8 cellular contexts compared by ENCODE assay signal in the genomic region with DNA sequence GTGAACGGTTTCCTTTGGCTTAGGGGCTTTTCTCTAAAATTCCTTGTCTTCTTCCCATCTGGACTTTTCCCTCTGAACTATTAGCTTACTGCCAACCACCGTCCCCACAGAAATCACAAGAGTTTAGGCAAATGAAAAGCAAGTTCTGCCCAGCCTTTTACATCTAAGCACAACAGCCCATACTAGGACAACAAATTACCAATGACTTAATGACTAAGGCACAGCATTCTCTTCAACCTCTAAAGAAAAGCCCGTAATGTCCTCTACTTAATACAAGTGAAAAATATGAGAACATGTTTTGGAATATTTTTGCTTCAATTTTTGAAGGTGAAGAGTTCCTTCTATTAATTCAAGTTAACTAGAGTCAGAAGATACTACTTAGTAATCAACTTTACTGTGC. TPM values are rescaled to one million over a fixed set of nuclear protein-coding genes. Genes with fewer than 3 reads are reported as not detected.
DNase-seq lines count a peak whose midpoint lies in the region; ATAC-seq, FAIRE-seq and TF ChIP-seq lines count a peak whose summit lies in the region.

No MANE protein-coding gene starts in this region.

- H3K36me3 ChIP-seq in HUES6 (ENCODE audit: control insufficient read depth, insufficient read depth, low read length), result no peaks in the 10 kb centered on the region

- H3K4me3 Mint-ChIP-seq in MCF 10A (ENCODE audit: unreplicated experiment), result peak overlapping the region; percentile 92

- POLR2A ChIA-PET in A549 (lab: Yijun Ruan, JAX) (interaction anchor here (1.6 kb wide), 1 partner anchor 22 kb away, joined by 5 read pairs; no protein-coding TSS in a partner anchor), MCF 10A (lab: Yijun Ruan, JAX) (interaction anchor here (0.7 to 5.5 kb wide), 21 partner anchors 7 to 574 kb away, joined by 3 to 75 read pairs (median 5); a partner anchor contains a TSS)

- CTCF ChIA-PET in A549 (lab: Yijun Ruan, JAX), result interaction anchor here (2.9 kb wide), 1 partner anchor 50 kb away, joined by 9 read pairs; no protein-coding TSS in a partner anchor
- CTCF ChIA-PET in MCF 10A (lab: Yijun Ruan, JAX), result interaction anchor here (0.6 to 1.2 kb wide), 4 partner anchors 45 to 315 kb away, joined by 3 to 4 read pairs (median 3); no protein-coding TSS in a partner anchor

- peaks cover 22% of the 10 kb centered on the region for H3K4me1 Mint-ChIP-seq in MCF 10A (ENCODE audit: insufficient read depth, unreplicated experiment)

- no peak for TF ChIP-seq EP300 in A549 (IDR thresholded peaks at IDR 0.05)

- H3K9me3 ChIP-seq in A549 (no peaks in the 10 kb centered on the region), HUES6 (ENCODE audit: control insufficient read depth, insufficient read depth, low read depth, low read length) (no peaks in the 10 kb centered on the region), mononuclear cell (ENCODE audit: low read depth, low read length) (no peaks in the 10 kb centered on the region)

- intact Hi-C loops in MCF 10A (cut with micrococcal nuclease), result loop anchor here (5.0 kb wide), 1 partner anchor 42 kb away; a partner anchor contains a TSS
- intact Hi-C loops in sciatic nerve (cut with DNase I), result no loop called here

- H3K27ac ChIP-seq in A549 (peak overlapping the region; percentile 97 to 99), HUES6 (ENCODE audit: low read depth, low read length) (peak overlapping the region; percentile 79; the same call in 1 of the 2 replicates)

- TF ChIP-seq RAD21 in A549 (conservative IDR thresholded peaks at IDR 0.05 in 1 of 2, IDR thresholded peaks at IDR 0.05 in 1 of 2), result no peak

- H3K27me3 ChIP-seq in HUES6 (ENCODE audit: control insufficient read depth, insufficient read depth, low read length), result no peaks in the 10 kb centered on the region
- H3K27me3 ChIP-seq in mononuclear cell (ENCODE audit: insufficient read depth, low read length), result no peaks in the 10 kb centered on the region

- H3K4me2 ChIP-seq in A549, result peak overlapping the region; percentile 98

- BruUV-seq in MCF 10A (replicated peaks; lab: Mats Ljungman, UMichigan), result no TSS peak

- TF ChIP-seq CTCF in A549 (IDR thresholded peaks at IDR 0.05) (no peak), MCF 10A (IDR thresholded peaks at IDR 0.05; ENCODE audit: unreplicated experiment) (no peak)

- no peak for ATAC-seq in A549
- no peak for ATAC-seq in GM18502 (IDR thresholded peaks at IDR 0.05; ENCODE audit: poor library complexity, unreplicated experiment)
- ATAC-seq in sciatic nerve, result no peak

- peaks cover 17% of the 10 kb centered on the region for H3K36me3 Mint-ChIP-seq in MCF 10A (ENCODE audit: insufficient read depth, unreplicated experiment)

- FAIRE-seq in A549 (lab: Jason Lieb, UNC), result no peak

- no peaks in the 10 kb centered on the region for H3K27me3 Mint-ChIP-seq in MCF 10A (ENCODE audit: insufficient read depth, unreplicated experiment)

- TF ChIP-seq POLR2A in A549 (IDR thresholded peaks at IDR 0.05; ENCODE audit: low read length), result no peak

- no peaks in the 10 kb centered on the region for H3K9me3 Mint-ChIP-seq in MCF 10A (ENCODE audit: unreplicated experiment)

- DNase-seq in A549 (ENCODE audit: low read depth in 1 of 2, low spot score in 1 of 2) (no peak), MCF 10A (ENCODE audit: unreplicated experiment) (no peak), EL (no peak), sciatic nerve (ENCODE audit: low spot score) (no peak)
- no peak for DNase-seq in stimulated activated CD4-positive, alpha-beta T cell treated with anti-CD3 and anti-CD28 coated beads, Interleukin-15, amount 100 ng/mL, for 24 hours

- peak overlapping the region; percentile 95 for H3K27ac Mint-ChIP-seq in MCF 10A (ENCODE audit: low read depth, unreplicated experiment)

- peaks cover 32% of the 10 kb centered on the region for H3K4me1 ChIP-seq in A549
- H3K4me1 ChIP-seq in HUES6 (ENCODE audit: control insufficient read depth, insufficient read depth, low read length), result peaks cover 8% of the 10 kb centered on the region
- H3K4me1 ChIP-seq in mononuclear cell (ENCODE audit: insufficient read depth, low read length), result peaks cover 25% of the 10 kb centered on the region

- H3K4me3 ChIP-seq in A549 (peak overlapping the region; percentile 55), HUES6 (ENCODE audit: low read depth, low read length) (peak overlapping the region; percentile 77), mononuclear cell (ENCODE audit: low read length) (peak overlapping the region; percentile 89)

- 5% methylated on average over 3 of the region's 3 CpGs for whole genome bisulfite sequencing in A549 (ENCODE audit: missing lambda C conversion rate)

- H3K9ac ChIP-seq in HUES6 (ENCODE audit: low read length), result peak overlapping the region; percentile 94

TF ChIP-seq in A549, 52 proteins besides CTCF, POLR2A, EP300 and RAD21:
- TF ChIP-seq JUNB (IDR thresholded peaks at IDR 0.05) (no peak), FOSB (CRISPR knock-in tag; IDR thresholded peaks at IDR 0.05) (no peak)
- TF ChIP-seq, protein P1, sequence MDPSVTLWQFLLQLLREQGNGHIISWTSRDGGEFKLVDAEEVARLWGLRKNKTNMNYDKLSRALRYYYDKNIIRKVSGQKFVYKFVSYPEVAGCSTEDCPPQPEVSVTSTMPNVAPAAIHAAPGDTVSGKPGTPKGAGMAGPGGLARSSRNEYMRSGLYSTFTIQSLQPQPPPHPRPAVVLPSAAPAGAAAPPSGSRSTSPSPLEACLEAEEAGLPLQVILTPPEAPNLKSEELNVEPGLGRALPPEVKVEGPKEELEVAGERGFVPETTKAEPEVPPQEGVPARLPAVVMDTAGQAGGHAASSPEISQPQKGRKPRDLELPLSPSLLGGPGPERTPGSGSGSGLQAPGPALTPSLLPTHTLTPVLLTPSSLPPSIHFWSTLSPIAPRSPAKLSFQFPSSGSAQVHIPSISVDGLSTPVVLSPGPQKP (IDR thresholded peaks at IDR 0.05; ENCODE audit: low read depth, low read length), result no peak

RNA-seq across cellular contexts. Expression of a gene that starts 1.2 kb away (rescaled TPM):
- polyA plus RNA-seq in A549 (2011; rRNA removed) (18.1 and 19.8 TPM in 2 replicates), A549 (2017; fragmentation: RNase III; extraction: RNeasy Plus Mini Kit Qiagen cat#74134 plus additional on column Dnase treatment) (10.7 to 12.4 TPM (median 11.7 TPM) in 3 replicates)
- 6.7 and 8.8 TPM in 2 replicates for polyA plus RNA-seq in A549 (2012; cell fraction: cytosol; rRNA removed)
- polyA plus RNA-seq in A549 (2012; cell fraction: nucleus; rRNA removed), result 12.0 and 15.5 TPM in 2 replicates
- polyA minus RNA-seq in A549 (2011; rRNA and poly(A)+ RNA removed), result 26.7 and 29.1 TPM in 2 replicates
- total RNA-seq in MCF 10A (2022) (8.9 and 9.0 TPM in 2 replicates), mononuclear cell (37.8 TPM), sciatic nerve (11.3 TPM)

RNA-seq across cellular contexts. Expression of a gene that starts 21.7 kb away (rescaled TPM):
- 47.2 and 49.8 TPM in 2 replicates for polyA plus RNA-seq in A549 (2011; rRNA removed)
- polyA plus RNA-seq in A549 (2012; cell fraction: cytosol; rRNA removed), result 37.6 and 38.4 TPM in 2 replicates
- polyA plus RNA-seq in A549 (2012; cell fraction: nucleus; rRNA removed), result 12.5 and 13.4 TPM in 2 replicates
- 39.0 to 48.6 TPM (median 41.9 TPM) in 3 replicates for polyA plus RNA-seq in A549 (2017; fragmentation: RNase III; extraction: RNeasy Plus Mini Kit Qiagen cat#74134 plus additional on column Dnase treatment)
- 28.3 and 29.1 TPM in 2 replicates for polyA minus RNA-seq in A549 (2011; rRNA and poly(A)+ RNA removed)
- 29.7 and 50.3 TPM in 2 replicates for total RNA-seq in MCF 10A (2022)
- total RNA-seq in mononuclear cell, result 28.9 TPM
- 19.4 TPM for total RNA-seq in sciatic nerve

RNA-seq across cellular contexts. Expression of a gene that starts 41.5 kb away (rescaled TPM):
- polyA plus RNA-seq in A549 (2011; rRNA removed) (111 and 132 TPM in 2 replicates), A549 (2017; fragmentation: RNase III; extraction: RNeasy Plus Mini Kit Qiagen cat#74134 plus additional on column Dnase treatment) (144 to 159 TPM (median 146 TPM) in 3 replicates)
- polyA plus RNA-seq in A549 (2012; cell fraction: cytosol; rRNA removed), result 257 and 266 TPM in 2 replicates
- polyA plus RNA-seq in A549 (2012; cell fraction: nucleus; rRNA removed), result 262 and 287 TPM in 2 replicates
- 139 and 145 TPM in 2 replicates for polyA minus RNA-seq in A549 (2011; rRNA and poly(A)+ RNA removed)
- total RNA-seq in MCF 10A (2022) (114 and 121 TPM in 2 replicates), mononuclear cell (56.4 TPM), sciatic nerve (90.7 TPM)
